Comparison of ENCODE assay signal across 2 cellular contexts in the genomic region with DNA sequence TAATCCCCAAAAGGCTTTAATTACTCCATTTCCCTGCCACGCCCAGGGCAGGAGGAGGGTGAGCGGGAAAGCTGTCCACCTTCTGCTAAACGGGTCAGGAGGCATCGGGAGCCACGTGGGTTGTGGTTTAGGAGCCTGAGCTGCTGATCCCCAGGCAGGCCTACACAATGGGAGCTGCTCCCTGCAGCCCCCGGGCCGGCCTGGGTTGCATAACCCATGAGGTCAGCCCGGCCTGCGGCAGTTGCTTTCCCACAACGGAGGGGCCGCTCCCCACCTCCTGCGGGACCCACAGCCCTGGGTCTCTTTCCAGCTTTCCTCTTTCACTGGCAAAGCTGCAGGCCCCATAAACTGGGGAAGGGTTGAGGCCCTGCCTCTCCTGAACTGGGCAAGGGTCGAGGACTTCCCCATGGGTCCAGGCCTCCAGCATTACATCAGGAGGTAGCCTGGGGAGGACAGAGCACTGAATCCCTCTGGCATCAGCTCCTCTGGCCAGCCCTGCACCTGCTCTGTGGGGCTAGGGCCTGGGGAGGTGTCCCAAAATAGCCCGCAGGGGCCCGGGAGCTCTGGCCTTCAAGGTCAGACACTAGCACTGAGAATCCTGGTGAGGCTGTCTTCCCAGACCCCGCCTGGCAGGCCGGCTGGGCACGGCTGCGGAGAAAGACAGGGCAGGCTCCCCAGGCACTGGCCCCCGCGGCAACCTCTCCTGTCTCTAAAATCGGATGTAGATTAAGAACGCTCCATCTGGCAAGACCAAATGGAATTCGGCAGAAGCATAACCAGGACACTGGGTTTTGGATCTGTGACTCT.
TF ChIP-seq lines count a peak whose summit lies in the region.

No MANE protein-coding gene starts in this region.

TF ChIP-seq in H1, 55 proteins besides CTCF, POLR2A, EP300 and RAD21 (continued from another document):
- TF ChIP-seq, protein P1, sequence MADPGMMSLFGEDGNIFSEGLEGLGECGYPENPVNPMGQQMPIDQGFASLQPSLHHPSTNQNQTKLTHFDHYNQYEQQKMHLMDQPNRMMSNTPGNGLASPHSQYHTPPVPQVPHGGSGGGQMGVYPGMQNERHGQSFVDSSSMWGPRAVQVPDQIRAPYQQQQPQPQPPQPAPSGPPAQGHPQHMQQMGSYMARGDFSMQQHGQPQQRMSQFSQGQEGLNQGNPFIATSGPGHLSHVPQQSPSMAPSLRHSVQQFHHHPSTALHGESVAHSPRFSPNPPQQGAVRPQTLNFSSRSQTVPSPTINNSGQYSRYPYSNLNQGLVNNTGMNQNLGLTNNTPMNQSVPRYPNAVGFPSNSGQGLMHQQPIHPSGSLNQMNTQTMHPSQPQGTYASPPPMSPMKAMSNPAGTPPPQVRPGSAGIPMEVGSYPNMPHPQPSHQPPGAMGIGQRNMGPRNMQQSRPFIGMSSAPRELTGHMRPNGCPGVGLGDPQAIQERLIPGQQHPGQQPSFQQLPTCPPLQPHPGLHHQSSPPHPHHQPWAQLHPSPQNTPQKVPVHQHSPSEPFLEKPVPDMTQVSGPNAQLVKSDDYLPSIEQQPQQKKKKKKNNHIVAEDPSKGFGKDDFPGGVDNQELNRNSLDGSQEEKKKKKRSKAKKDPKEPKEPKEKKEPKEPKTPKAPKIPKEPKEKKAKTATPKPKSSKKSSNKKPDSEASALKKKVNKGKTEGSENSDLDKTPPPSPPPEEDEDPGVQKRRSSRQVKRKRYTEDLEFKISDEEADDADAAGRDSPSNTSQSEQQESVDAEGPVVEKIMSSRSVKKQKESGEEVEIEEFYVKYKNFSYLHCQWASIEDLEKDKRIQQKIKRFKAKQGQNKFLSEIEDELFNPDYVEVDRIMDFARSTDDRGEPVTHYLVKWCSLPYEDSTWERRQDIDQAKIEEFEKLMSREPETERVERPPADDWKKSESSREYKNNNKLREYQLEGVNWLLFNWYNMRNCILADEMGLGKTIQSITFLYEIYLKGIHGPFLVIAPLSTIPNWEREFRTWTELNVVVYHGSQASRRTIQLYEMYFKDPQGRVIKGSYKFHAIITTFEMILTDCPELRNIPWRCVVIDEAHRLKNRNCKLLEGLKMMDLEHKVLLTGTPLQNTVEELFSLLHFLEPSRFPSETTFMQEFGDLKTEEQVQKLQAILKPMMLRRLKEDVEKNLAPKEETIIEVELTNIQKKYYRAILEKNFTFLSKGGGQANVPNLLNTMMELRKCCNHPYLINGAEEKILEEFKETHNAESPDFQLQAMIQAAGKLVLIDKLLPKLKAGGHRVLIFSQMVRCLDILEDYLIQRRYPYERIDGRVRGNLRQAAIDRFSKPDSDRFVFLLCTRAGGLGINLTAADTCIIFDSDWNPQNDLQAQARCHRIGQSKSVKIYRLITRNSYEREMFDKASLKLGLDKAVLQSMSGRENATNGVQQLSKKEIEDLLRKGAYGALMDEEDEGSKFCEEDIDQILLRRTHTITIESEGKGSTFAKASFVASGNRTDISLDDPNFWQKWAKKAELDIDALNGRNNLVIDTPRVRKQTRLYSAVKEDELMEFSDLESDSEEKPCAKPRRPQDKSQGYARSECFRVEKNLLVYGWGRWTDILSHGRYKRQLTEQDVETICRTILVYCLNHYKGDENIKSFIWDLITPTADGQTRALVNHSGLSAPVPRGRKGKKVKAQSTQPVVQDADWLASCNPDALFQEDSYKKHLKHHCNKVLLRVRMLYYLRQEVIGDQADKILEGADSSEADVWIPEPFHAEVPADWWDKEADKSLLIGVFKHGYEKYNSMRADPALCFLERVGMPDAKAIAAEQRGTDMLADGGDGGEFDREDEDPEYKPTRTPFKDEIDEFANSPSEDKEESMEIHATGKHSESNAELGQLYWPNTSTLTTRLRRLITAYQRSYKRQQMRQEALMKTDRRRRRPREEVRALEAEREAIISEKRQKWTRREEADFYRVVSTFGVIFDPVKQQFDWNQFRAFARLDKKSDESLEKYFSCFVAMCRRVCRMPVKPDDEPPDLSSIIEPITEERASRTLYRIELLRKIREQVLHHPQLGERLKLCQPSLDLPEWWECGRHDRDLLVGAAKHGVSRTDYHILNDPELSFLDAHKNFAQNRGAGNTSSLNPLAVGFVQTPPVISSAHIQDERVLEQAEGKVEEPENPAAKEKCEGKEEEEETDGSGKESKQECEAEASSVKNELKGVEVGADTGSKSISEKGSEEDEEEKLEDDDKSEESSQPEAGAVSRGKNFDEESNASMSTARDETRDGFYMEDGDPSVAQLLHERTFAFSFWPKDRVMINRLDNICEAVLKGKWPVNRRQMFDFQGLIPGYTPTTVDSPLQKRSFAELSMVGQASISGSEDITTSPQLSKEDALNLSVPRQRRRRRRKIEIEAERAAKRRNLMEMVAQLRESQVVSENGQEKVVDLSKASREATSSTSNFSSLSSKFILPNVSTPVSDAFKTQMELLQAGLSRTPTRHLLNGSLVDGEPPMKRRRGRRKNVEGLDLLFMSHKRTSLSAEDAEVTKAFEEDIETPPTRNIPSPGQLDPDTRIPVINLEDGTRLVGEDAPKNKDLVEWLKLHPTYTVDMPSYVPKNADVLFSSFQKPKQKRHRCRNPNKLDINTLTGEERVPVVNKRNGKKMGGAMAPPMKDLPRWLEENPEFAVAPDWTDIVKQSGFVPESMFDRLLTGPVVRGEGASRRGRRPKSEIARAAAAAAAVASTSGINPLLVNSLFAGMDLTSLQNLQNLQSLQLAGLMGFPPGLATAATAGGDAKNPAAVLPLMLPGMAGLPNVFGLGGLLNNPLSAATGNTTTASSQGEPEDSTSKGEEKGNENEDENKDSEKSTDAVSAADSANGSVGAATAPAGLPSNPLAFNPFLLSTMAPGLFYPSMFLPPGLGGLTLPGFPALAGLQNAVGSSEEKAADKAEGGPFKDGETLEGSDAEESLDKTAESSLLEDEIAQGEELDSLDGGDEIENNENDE (IDR thresholded peaks at IDR 0.05; ENCODE audit: insufficient replicate concordance, low read length), result no peak
- TF ChIP-seq TBP (IDR thresholded peaks at IDR 0.05; ENCODE audit: low read depth, low read length), result 0 out of 2 replicates have a peak, but pooled peaks have one; percentile 24
- TF ChIP-seq, protein P2, sequence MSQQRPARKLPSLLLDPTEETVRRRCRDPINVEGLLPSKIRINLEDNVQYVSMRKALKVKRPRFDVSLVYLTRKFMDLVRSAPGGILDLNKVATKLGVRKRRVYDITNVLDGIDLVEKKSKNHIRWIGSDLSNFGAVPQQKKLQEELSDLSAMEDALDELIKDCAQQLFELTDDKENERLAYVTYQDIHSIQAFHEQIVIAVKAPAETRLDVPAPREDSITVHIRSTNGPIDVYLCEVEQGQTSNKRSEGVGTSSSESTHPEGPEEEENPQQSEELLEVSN (IDR thresholded peaks at IDR 0.05), result 0 out of 2 replicates have a peak, but pooled peaks have one; percentile 33

TF ChIP-seq in HEK293T, 16 proteins besides CTCF, POLR2A, EP300 and RAD21 (continued from another document):
- TF ChIP-seq, protein P3, sequence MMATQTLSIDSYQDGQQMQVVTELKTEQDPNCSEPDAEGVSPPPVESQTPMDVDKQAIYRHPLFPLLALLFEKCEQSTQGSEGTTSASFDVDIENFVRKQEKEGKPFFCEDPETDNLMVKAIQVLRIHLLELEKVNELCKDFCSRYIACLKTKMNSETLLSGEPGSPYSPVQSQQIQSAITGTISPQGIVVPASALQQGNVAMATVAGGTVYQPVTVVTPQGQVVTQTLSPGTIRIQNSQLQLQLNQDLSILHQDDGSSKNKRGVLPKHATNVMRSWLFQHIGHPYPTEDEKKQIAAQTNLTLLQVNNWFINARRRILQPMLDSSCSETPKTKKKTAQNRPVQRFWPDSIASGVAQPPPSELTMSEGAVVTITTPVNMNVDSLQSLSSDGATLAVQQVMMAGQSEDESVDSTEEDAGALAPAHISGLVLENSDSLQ (IDR thresholded peaks at IDR 0.05), result no peak
- TF ChIP-seq TARDBP (IDR thresholded peaks at IDR 0.05), result no peak
- no peak for TF ChIP-seq L3MBTL2 (conservative IDR thresholded peaks at IDR 0.05)
- TF ChIP-seq ELF4 (IDR thresholded peaks at IDR 0.05), result no peak
- TF ChIP-seq ARNT (IDR thresholded peaks at IDR 0.05), result no peak
- no peak for TF ChIP-seq CTBP1 (IDR thresholded peaks at IDR 0.05; ENCODE audit: borderline replicate concordance)
